ENCODE assay signal across 1 cellular context in genomic region chr3:115571413-115571812, GRCh38.
TF ChIP-seq lines count a peak whose summit lies in the region.

No MANE protein-coding gene starts in this region.

TF ChIP-seq in SK-N-SH treated with all-trans-retinoic acid at 6 μM for 48 hours, 23 proteins besides CTCF, POLR2A, EP300 and RAD21 (continued from another document):
- TF ChIP-seq CSRNP3 (CRISPR knock-in tag; IDR thresholded peaks at IDR 0.05) (no peak), ISL1 (CRISPR knock-in tag; IDR thresholded peaks at IDR 0.05) (no peak), BACH2 (CRISPR knock-in tag; IDR thresholded peaks at IDR 0.05; ENCODE audit: borderline replicate concordance) (no peak)
